Comparison of ENCODE assay signal across 24 cellular contexts in genomic region chr20:1210501-1210900, GRCh38. TPM values are rescaled to one million over a fixed set of nuclear protein-coding genes. Genes with fewer than 3 reads are reported as not detected.
DNase-seq lines count a peak whose midpoint lies in the region; ATAC-seq, FAIRE-seq and TF ChIP-seq lines count a peak whose summit lies in the region.
"Had no signal": no experiment of that assay in that cellular context is flagged by ENCODE, and none has a peak within 500 bp of the region (broad histone marks: within the 10 kb centered on the region; RNA-seq: fewer than 3 reads in every experiment).

No MANE protein-coding gene starts in this region.

- DNase-seq in ELR (ENCODE audit: low read depth), result peak; percentile 14
- DNase-seq in GM12878 (ENCODE audit: low read depth, low spot score), result no peak
- peak; percentile 38 for DNase-seq in fibroblast of mammary gland (ENCODE audit: low read depth)
- DNase-seq in small intestine, result peak; percentile 40
- no peak for DNase-seq in D721Med (ENCODE audit: insufficient read length, low spot score)
- DNase-seq in mesothelial cell of epicardium (ENCODE audit: low spot score in 2 of 2, unreplicated experiment in 2 of 2), result no peak
- DNase-seq in NCI-H146 treated with DMSO at 0.1 percent for 48 hours (lab: John Stamatoyannopoulos, UW; ENCODE audit: unreplicated experiment), result no peak
- DNase-seq: AML-193; CD4-positive, alpha-beta memory T cell; DMS79 treated with DMSO at 0.1 percent for 48 hours; HCEC 1CT; KBM-7 had no signal

- no peaks in the 10 kb centered on the region for H3K9me3 Mint-ChIP-seq in mesothelial cell of epicardium
- H3K9me3 Mint-ChIP-seq: CD4-positive, alpha-beta memory T cell; IgD-negative memory B cell had no signal

- no peaks in the 10 kb centered on the region for H3K4me1 Mint-ChIP-seq in mesothelial cell of epicardium

- no peaks in the 10 kb centered on the region for H4K20me1 ChIP-seq in GM12878 (ENCODE audit: control insufficient read depth, insufficient read depth)

- peaks cover 72% of the 10 kb centered on the region for H3K27me3 Mint-ChIP-seq in mesothelial cell of epicardium (ENCODE audit: low read depth)

- RAD21 ChIA-PET in GM12878 (lab: Charles Lee; ENCODE audit: unreplicated experiment), result no interaction called here

- ATAC-seq in GM12878, result no peak
- ATAC-seq: A549 had no signal

- H3K4me1 ChIP-seq in GM12878 (ENCODE audit: control insufficient read depth, insufficient read depth, low read length) (peaks cover under 1% of the 10 kb centered on the region; the same call in 1 of the 2 replicates), small intestine (ENCODE audit: control insufficient read depth in 2 of 2, insufficient read depth in 1 of 2, low read depth in 1 of 2, low read length in 1 of 2) (no peaks in the 10 kb centered on the region)
- H3K4me1 ChIP-seq: A549 had no signal

- no peak overlapping the region for H3K4me3 ChIP-seq in GM12878
- no peak overlapping the region for H3K4me3 ChIP-seq in fibroblast of mammary gland (ENCODE audit: control insufficient read depth, low read depth, low read length)
- no peak overlapping the region for H3K4me3 ChIP-seq in small intestine (ENCODE audit: low read depth in 1 of 2, low read length in 2 of 2)
- H3K4me3 ChIP-seq: A549, GM23338 had no signal

- in situ Hi-C loops in GM12878 (cut with MboI), result loop anchor here (5.0 kb wide), 1 partner anchor 393 kb away; no protein-coding TSS in a partner anchor

- no peak overlapping the region for H3K4me2 ChIP-seq in GM12878 (ENCODE audit: control insufficient read depth, insufficient read depth)
- H3K4me2 ChIP-seq: A549, GM23338 had no signal

- intact Hi-C loops in GM12878 (cut with micrococcal nuclease; ENCODE audit: unreplicated experiment), result no loop called here

- H3K79me2 ChIP-seq in GM12878 (ENCODE audit: control insufficient read depth, insufficient read depth, low read length), result no peaks in the 10 kb centered on the region

- CTCF ChIA-PET in GM12878 (lab: Yijun Ruan, JAX), result interaction anchor here (1.2 to 2.0 kb wide), 5 partner anchors 9 to 392 kb away, joined by 3 to 8 read pairs (median 4); no protein-coding TSS in a partner anchor

- no peak overlapping the region for H3K4me3 Mint-ChIP-seq in mesothelial cell of epicardium
- H3K4me3 Mint-ChIP-seq: CD4-positive, alpha-beta memory T cell; GM23338; IgD-negative memory B cell had no signal

- no peak overlapping the region for H2AFZ ChIP-seq in GM12878 (ENCODE audit: control insufficient read depth, low read depth, low read length)
- H2AFZ ChIP-seq: GM23338 had no signal

- H3K36me3 Mint-ChIP-seq in mesothelial cell of epicardium, result no peaks in the 10 kb centered on the region
- H3K36me3 Mint-ChIP-seq: CD4-positive, alpha-beta memory T cell; IgD-negative memory B cell had no signal

- no peak overlapping the region for H3K27ac Mint-ChIP-seq in mesothelial cell of epicardium
- H3K27ac Mint-ChIP-seq: CD4-positive, alpha-beta memory T cell; GM23338; IgD-negative memory B cell had no signal

- no peak for TF ChIP-seq RAD21 in GM12878 (IDR thresholded peaks at IDR 0.05; ENCODE audit: insufficient read depth, low read depth, low read length)

- 67% methylated on average over 1 of the region's 1 CpG for WGBS in GM12878 (ENCODE audit: insufficient coverage, insufficient replicate concordance, low lambda C conversion rate, missing lambda C conversion rate)
- WGBS in small intestine, 3 donors, result 89 to 95% (median 91%) methylated on average over 1 of the region's 1 CpG

- SMC1A ChIA-PET in GM12878 (lab: Charles Lee; ENCODE audit: uncharacterized antibody, unreplicated experiment), result interaction anchor here (0.9 kb wide), 1 partner anchor 255 kb away, joined by 3 read pairs; no protein-coding TSS in a partner anchor

- H3K27ac ChIP-seq in GM12878 (ENCODE audit: control insufficient read depth, insufficient read depth) (no peak overlapping the region), small intestine (ENCODE audit: low read depth in 1 of 2, low read length in 1 of 2) (no peak overlapping the region)
- H3K27ac ChIP-seq: 22Rv1, A549, C4-2B, HL-60 had no signal

- BruUV-seq in GM12878 (replicated peaks; lab: Mats Ljungman, UMichigan), result no TSS peak

- H3K27me3 ChIP-seq in GM12878 (replicated peaks in 1 of 2; ENCODE audit: control insufficient read depth in 2 of 2, insufficient read depth in 2 of 2, low read length in 1 of 2) (peaks cover 0 to 4% of the 10 kb centered on the region in 2 experiments; a peak in 1 of 4 replicates), small intestine (ENCODE audit: control insufficient read depth in 2 of 2, insufficient read depth in 2 of 2, low read length in 2 of 2) (no peaks in the 10 kb centered on the region)

- no peaks in the 10 kb centered on the region for H3K9me3 ChIP-seq in GM12878 (replicated peaks; ENCODE audit: control insufficient read depth, insufficient read depth, low read length)
- no peaks in the 10 kb centered on the region for H3K9me3 ChIP-seq in small intestine (ENCODE audit: control insufficient read depth, low read depth)
- H3K9me3 ChIP-seq: A549 had no signal

- no peak overlapping the region for H3K9ac ChIP-seq in GM12878 (ENCODE audit: control insufficient read depth, insufficient read depth, low read length)

- TF ChIP-seq CTCF in GM12878 (IDR thresholded peaks at IDR 0.05 in 2 of 3, conservative IDR thresholded peaks at IDR 0.05 in 1 of 3; ENCODE audit: control insufficient read depth in 2 of 3, extremely low read depth in 1 of 3, insufficient read depth in 1 of 3, low read depth in 3 of 3, low read length in 3 of 3), result no peak
- no peak for TF ChIP-seq CTCF in fibroblast of mammary gland (conservative IDR thresholded peaks at IDR 0.05; ENCODE audit: control insufficient read depth, insufficient read depth, low read depth, low read length)
- no peak for TF ChIP-seq CTCF in D721Med (IDR thresholded peaks at IDR 0.05; ENCODE audit: insufficient read depth, missing control alignments)
- no peak for TF ChIP-seq CTCF in mesothelial cell of epicardium (IDR thresholded peaks at IDR 0.05; ENCODE audit: unreplicated experiment)

- POLR2A ChIA-PET in GM12878 (lab: Charles Lee), result no interaction called here

- TF ChIP-seq EP300 in GM12878 (IDR thresholded peaks at IDR 0.05; ENCODE audit: borderline replicate concordance in 1 of 2, control insufficient read depth in 1 of 2, low read depth in 2 of 2, low read length in 2 of 2), result no peak

- no peak for TF ChIP-seq POLR2A in GM12878 (IDR thresholded peaks at IDR 0.05; ENCODE audit: low read depth, low read length)

- H3K36me3 ChIP-seq in GM12878 (ENCODE audit: control insufficient read depth in 2 of 2, insufficient read depth in 2 of 2, low read length in 1 of 2) (no peaks in the 10 kb centered on the region), small intestine (ENCODE audit: control insufficient read depth in 2 of 2, insufficient read depth in 2 of 2, low read length in 2 of 2) (no peaks in the 10 kb centered on the region)

- no peak for FAIRE-seq in GM12878 (lab: Jason Lieb, UNC)
- FAIRE-seq in small intestine (lab: Jason Lieb, UNC), result no peak
- no peak for FAIRE-seq in D721Med (lab: Jason Lieb, UNC)
- FAIRE-seq: A549, GM12891, GM19239, H54 had no signal

RNA-seq across cellular contexts. Expression of gene C20orf202, which starts 7.2 kb away (rescaled TPM):
- 0.48 TPM in 1 of 2 replicates, not detected in the other for total RNA-seq in GM12878 (2013; cell fraction: nucleolus; rRNA removed)
- not detected in 2 replicates for total RNA-seq in GM12878 (2014; rRNA removed)
- not detected in 2 replicates for total RNA-seq in GM12878 (2014; rRNA removed; fragmentation: Illumina TruSeq; extraction: Trizol)
- not detected in 2 replicates for total RNA-seq in GM12878 (2021)
- polyA plus RNA-seq in GM12878 (2011; ENCODE audit: low read depth), result not detected
- polyA plus RNA-seq in GM12878 (2011; rRNA removed), result 0.04 and 0.10 TPM in 2 replicates
- 0.03 and 0.06 TPM in 2 replicates for polyA plus RNA-seq in GM12878 (2011; cell fraction: cytosol; rRNA removed)
- polyA plus RNA-seq in GM12878 (2011; cell fraction: nucleus; rRNA removed), result 0.07 TPM in 1 of 2 replicates, not detected in the other
- polyA plus RNA-seq in GM12878 (2012), result not detected in 2 replicates
- 0.04 TPM in 1 of 2 replicates, not detected in the other for polyA plus RNA-seq in GM12878 (2014; fragmentation: Illumina TruSeq; extraction: Trizol)
- not detected for polyA plus RNA-seq in GM12878 (2014; fragmentation: Nextera tagmentation; extraction: Ambion mirVana)
- polyA plus RNA-seq in GM12878 (2014; rRNA removed), result 0.08 TPM in 1 of 2 replicates, not detected in the other
- not detected for polyA plus RNA-seq in GM12878 (2016; fragmentation: Nextera tagmentation; extraction: Ambion mirVana)
- polyA minus RNA-seq in GM12878 (2011; rRNA and poly(A)+ RNA removed), result not detected in 2 replicates
- polyA minus RNA-seq in GM12878 (2011; cell fraction: cytosol; rRNA and poly(A)+ RNA removed), result not detected in 2 replicates
- not detected in 2 replicates for polyA minus RNA-seq in GM12878 (2011; cell fraction: nucleus; rRNA and poly(A)+ RNA removed)
- under 1 TPM in 2 of 3 donors, not detected in 1; 0.67 to 0.81 TPM for polyA plus RNA-seq in small intestine
- 0.22 to 0.27 TPM in 2 of 3 replicates, not detected in the other for total RNA-seq in mesothelial cell of epicardium
- total RNA-seq: G401, GM23338, HT1080 had no signal
- polyA plus RNA-seq: BJ, GM23338, IgD-negative memory B cell had no signal

RNA-seq across cellular contexts. Expression of gene RAD21L1, which starts 15.3 kb away (rescaled TPM):
- 0.35 TPM in 1 of 2 replicates, not detected in the other for total RNA-seq in GM12878 (2013; cell fraction: nucleolus; rRNA removed)
- not detected in 2 replicates for total RNA-seq in GM12878 (2014; rRNA removed)
- not detected in 2 replicates for total RNA-seq in GM12878 (2014; rRNA removed; fragmentation: Illumina TruSeq; extraction: Trizol)
- total RNA-seq in GM12878 (2021), result not detected in 2 replicates
- polyA plus RNA-seq in GM12878 (2011; ENCODE audit: low read depth), result not detected
- not detected in 2 replicates for polyA plus RNA-seq in GM12878 (2011; rRNA removed)
- polyA plus RNA-seq in GM12878 (2011; cell fraction: cytosol; rRNA removed), result not detected in 2 replicates
- not detected in 2 replicates for polyA plus RNA-seq in GM12878 (2011; cell fraction: nucleus; rRNA removed)
- not detected in 2 replicates for polyA plus RNA-seq in GM12878 (2012)
- 0.14 TPM in 1 of 2 replicates, not detected in the other for polyA plus RNA-seq in GM12878 (2014; fragmentation: Illumina TruSeq; extraction: Trizol)
- not detected for polyA plus RNA-seq in GM12878 (2014; fragmentation: Nextera tagmentation; extraction: Ambion mirVana)
- polyA plus RNA-seq in GM12878 (2014; rRNA removed), result not detected in 2 replicates
- polyA plus RNA-seq in GM12878 (2016; fragmentation: Nextera tagmentation; extraction: Ambion mirVana), result not detected
- polyA minus RNA-seq in GM12878 (2011; rRNA and poly(A)+ RNA removed), result not detected in 2 replicates
- not detected in 2 replicates for polyA minus RNA-seq in GM12878 (2011; cell fraction: cytosol; rRNA and poly(A)+ RNA removed)
- not detected in 2 replicates for polyA minus RNA-seq in GM12878 (2011; cell fraction: nucleus; rRNA and poly(A)+ RNA removed)
- polyA plus RNA-seq in small intestine, result not detected
- total RNA-seq in mesothelial cell of epicardium, result not detected in 3 replicates
- total RNA-seq: G401 had no signal
- polyA plus RNA-seq: A549; CD4-positive, alpha-beta memory T cell; IgD-negative memory B cell had no signal

RNA-seq across cellular contexts. Expression of gene TMEM74B, which starts 25.7 kb away (rescaled TPM):
- total RNA-seq in GM12878 (2013; cell fraction: nucleolus; rRNA removed), result 0.48 TPM in 1 of 2 replicates, not detected in the other
- not detected in 2 replicates for total RNA-seq in GM12878 (2014; rRNA removed)
- not detected in 2 replicates for total RNA-seq in GM12878 (2014; rRNA removed; fragmentation: Illumina TruSeq; extraction: Trizol)
- total RNA-seq in GM12878 (2021), result not detected in 2 replicates
- not detected for polyA plus RNA-seq in GM12878 (2011; ENCODE audit: low read depth)
- 0.06 and 0.07 TPM in 2 replicates for polyA plus RNA-seq in GM12878 (2011; rRNA removed)
- polyA plus RNA-seq in GM12878 (2011; cell fraction: cytosol; rRNA removed), result 0.03 TPM in 1 of 2 replicates, not detected in the other
- 0.38 and 1.1 TPM in 2 replicates for polyA plus RNA-seq in GM12878 (2011; cell fraction: nucleus; rRNA removed)
- 0.28 and 0.65 TPM in 2 replicates for polyA plus RNA-seq in GM12878 (2012)
- not detected in 2 replicates for polyA plus RNA-seq in GM12878 (2014; fragmentation: Illumina TruSeq; extraction: Trizol)
- not detected for polyA plus RNA-seq in GM12878 (2014; fragmentation: Nextera tagmentation; extraction: Ambion mirVana)
- polyA plus RNA-seq in GM12878 (2014; rRNA removed), result not detected in 2 replicates
- polyA plus RNA-seq in GM12878 (2016; fragmentation: Nextera tagmentation; extraction: Ambion mirVana), result not detected
- polyA minus RNA-seq in GM12878 (2011; rRNA and poly(A)+ RNA removed), result not detected in 2 replicates
- not detected in 2 replicates for polyA minus RNA-seq in GM12878 (2011; cell fraction: cytosol; rRNA and poly(A)+ RNA removed)
- polyA minus RNA-seq in GM12878 (2011; cell fraction: nucleus; rRNA and poly(A)+ RNA removed), result 0.36 TPM in 1 of 2 replicates, not detected in the other
- 10 to 100 TPM; 10.5 to 68.7 (median 17.6) TPM for polyA plus RNA-seq in small intestine
- 0.85 to 1.1 TPM (median 0.95 TPM) in 3 replicates for total RNA-seq in mesothelial cell of epicardium
- total RNA-seq: CD4-positive, alpha-beta memory T cell; G401 had no signal
- polyA plus RNA-seq: CD4-positive, alpha-beta memory T cell had no signal

RNA-seq across cellular contexts. Expression of gene SNPH, which starts 55.6 kb away (rescaled TPM):
- total RNA-seq in GM12878 (2013; cell fraction: nucleolus; rRNA removed), result 0.27 and 0.34 TPM in 2 replicates
- total RNA-seq in GM12878 (2014; rRNA removed), result 0.45 and 0.49 TPM in 2 replicates
- total RNA-seq in GM12878 (2014; rRNA removed; fragmentation: Illumina TruSeq; extraction: Trizol), result 0.13 and 0.14 TPM in 2 replicates
- total RNA-seq in GM12878 (2021), result 0.31 and 0.53 TPM in 2 replicates
- 0.07 TPM for polyA plus RNA-seq in GM12878 (2011; ENCODE audit: low read depth)
- not detected in 2 replicates for polyA plus RNA-seq in GM12878 (2011; rRNA removed)
- polyA plus RNA-seq in GM12878 (2011; cell fraction: cytosol; rRNA removed), result 0.01 and 0.02 TPM in 2 replicates
- polyA plus RNA-seq in GM12878 (2011; cell fraction: nucleus; rRNA removed), result 0.09 and 0.18 TPM in 2 replicates
- 0.09 and 0.14 TPM in 2 replicates for polyA plus RNA-seq in GM12878 (2012)
- polyA plus RNA-seq in GM12878 (2014; fragmentation: Illumina TruSeq; extraction: Trizol), result 0.05 and 0.15 TPM in 2 replicates
- polyA plus RNA-seq in GM12878 (2014; fragmentation: Nextera tagmentation; extraction: Ambion mirVana), result under 1 TPM in 1 of 2 experiments, not detected in 1; 0.02 TPM
- 0.27 and 0.40 TPM in 2 replicates for polyA plus RNA-seq in GM12878 (2014; rRNA removed)
- polyA plus RNA-seq in GM12878 (2016; fragmentation: Nextera tagmentation; extraction: Ambion mirVana), result under 1 TPM; 0.37 to 0.44 TPM
- not detected in 2 replicates for polyA minus RNA-seq in GM12878 (2011; rRNA and poly(A)+ RNA removed)
- 0.53 TPM in 1 of 2 replicates, not detected in the other for polyA minus RNA-seq in GM12878 (2011; cell fraction: cytosol; rRNA and poly(A)+ RNA removed)
- not detected in 2 replicates for polyA minus RNA-seq in GM12878 (2011; cell fraction: nucleus; rRNA and poly(A)+ RNA removed)
- polyA plus RNA-seq in small intestine, result 1 to 10 TPM in 1 of 3 donors, under 1 TPM in 2; 0.45 to 3.2 (median 0.81) TPM
- total RNA-seq in mesothelial cell of epicardium, result 3.0 to 3.4 TPM (median 3.3 TPM) in 3 replicates

Comparison
In these comparisons a context has a peak if more than half of its experiments do, and no peak if none do; other contexts are left out.
1. DNase-seq: peak in ELR (single experiment), fibroblast of mammary gland (single experiment) and small intestine (single experiment); none in GM12878 (single experiment), D721Med (single experiment), mesothelial cell of epicardium (0 of 2) and NCI-H146 treated with DMSO at 0.1 percent for 48 hours (single experiment).